17 cellular contexts compared by ENCODE assay signal in the genomic region with DNA sequence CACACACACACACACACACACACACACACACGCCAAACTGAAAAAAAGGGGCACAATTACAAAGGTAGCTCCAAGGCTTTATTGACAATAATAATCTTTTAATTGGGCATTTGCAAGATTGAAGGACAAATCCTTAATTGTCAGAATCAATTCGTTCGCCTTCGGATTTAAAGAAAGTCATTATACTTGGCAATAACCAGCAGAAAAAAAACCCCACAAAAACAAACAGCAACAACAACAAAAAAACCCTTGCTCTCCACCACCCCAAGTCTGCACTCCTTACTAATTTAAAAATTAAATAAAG. TPM values are rescaled to one million over a fixed set of nuclear protein-coding genes. Genes with fewer than 3 reads are reported as not detected.
DNase-seq lines count a peak whose midpoint lies in the region; ATAC-seq and TF ChIP-seq lines count a peak whose summit lies in the region.
"Had no signal": no experiment of that assay in that cellular context is flagged by ENCODE, and none has a peak within 500 bp of the region (broad histone marks: within the 10 kb centered on the region; RNA-seq: fewer than 3 reads in every experiment).

No MANE protein-coding gene starts in this region.

- no peak overlapping the region for H3K4me3 Mint-ChIP-seq in activated T-helper 2 cell treated with anti-CD3 and anti-CD28 coated beads, Interferon-gamma antibody, Interleukin-2, Interleukin-4, amounts not matched to agents 10 μg/mL and 5 μg/mL and 100 μg/mL, durations not matched to agents 14 hours and 24 hours and 36 hours (ENCODE audit: low read depth)

- H3K27me3 ChIP-seq in breast epithelium (peaks cover 5 to 86% of the 10 kb centered on the region in 2 donors), mammary epithelial cell (ENCODE audit: insufficient read depth, low read length) (peaks cover 88% of the 10 kb centered on the region), adipocyte (replicated peaks; ENCODE audit: control insufficient read depth, insufficient read depth, low read length) (no peaks in the 10 kb centered on the region), mesenchymal stem cell (ENCODE audit: control insufficient read depth in 1 of 2, insufficient read depth in 1 of 2, low read length in 2 of 2) (peaks cover 7 to 74% of the 10 kb centered on the region in 2 experiments)
- H3K27me3 ChIP-seq: adrenal gland had no signal

- intact Hi-C loops in breast epithelium (cut with DNase I; ENCODE audit: low total_unique reads), result no loop called here
- intact Hi-C loops in mammary epithelial cell (cut with micrococcal nuclease), result loop anchor here (1.0 to 2.0 kb wide), 5 partner anchors 511 to 1034 kb away; no protein-coding TSS in a partner anchor
- intact Hi-C loops in left colon (cut with DNase I, micrococcal nuclease), result loop anchor here (5.0 to 10.0 kb wide), 3 partner anchors 517 to 1020 kb away; no protein-coding TSS in a partner anchor
- intact Hi-C loops in activated T-helper 2 cell treated with anti-CD3 and anti-CD28 coated beads, Interferon-gamma antibody, Interleukin-2, Interleukin-4, amounts not matched to agents 10 μg/mL and 5 μg/mL and 100 μg/mL, durations not matched to agents 14 hours and 24 hours and 36 hours (cut with micrococcal nuclease), result loop anchor here (2.0 to 10.0 kb wide), 6 partner anchors 17 to 1793 kb away; partner anchors contain the start of gene SP9

- dilution Hi-C loops in mammary epithelial cell (cut with HindIII; ENCODE audit: low sequenced_read_pairs), result loop anchor here (25.0 kb wide), 1 partner anchor 1010 kb away; no protein-coding TSS in a partner anchor

- no peak overlapping the region for H3K18ac ChIP-seq in mesenchymal stem cell (ENCODE audit: low read depth in 1 of 2, low read length in 2 of 2)

- DNase-seq in breast epithelium (ENCODE audit: low spot score in 2 of 2), result no peak
- DNase-seq in mammary epithelial cell, result no peak
- DNase-seq in adipocyte (ENCODE audit: low read depth), result no peak
- DNase-seq in mesenchymal stem cell, result no peak
- no peak for DNase-seq in stimulated activated CD4-positive, alpha-beta T cell treated with anti-CD3 and anti-CD28 coated beads, Interleukin-15, amount 100 ng/mL, for 24 hours
- DNase-seq in left colon, result no peak
- DNase-seq in activated T-helper 2 cell treated with anti-CD3 and anti-CD28 coated beads, Interferon-gamma antibody, Interleukin-2, Interleukin-4, amounts not matched to agents 10 μg/mL and 5 μg/mL and 100 μg/mL, durations not matched to agents 14 hours and 24 hours and 36 hours (ENCODE audit: low spot score), result no peak
- DNase-seq in A172 (ENCODE audit: low spot score), result no peak
- DNase-seq: GDM1, NCI-H524 treated with DMSO at 0.1 percent for 48 hours had no signal

- ATAC-seq in left colon, result no peak
- ATAC-seq: GM12878, left cardiac atrium had no signal

- 5% methylated on average over 3 of the region's 4 CpGs for WGBS in mammary epithelial cell (ENCODE audit: low coverage, missing lambda C conversion rate)
- 55% methylated on average over 3 of the region's 4 CpGs for WGBS in mesenchymal stem cell

- H3K23ac ChIP-seq in mesenchymal stem cell (ENCODE audit: low read length in 2 of 2), result no peak overlapping the region

- H3K9me3 ChIP-seq in breast epithelium (peaks cover 0 to 3% of the 10 kb centered on the region in 2 donors), mammary epithelial cell (replicated peaks; ENCODE audit: insufficient read depth, low read length) (no peaks in the 10 kb centered on the region), adipocyte (ENCODE audit: control insufficient read depth, low read length) (no peaks in the 10 kb centered on the region), mesenchymal stem cell (ENCODE audit: control insufficient read depth, low read length) (no peaks in the 10 kb centered on the region)
- H3K9me3 ChIP-seq: adrenal gland, sigmoid colon had no signal

- no peak overlapping the region for H2BK15ac ChIP-seq in mesenchymal stem cell (ENCODE audit: low read depth, poor library complexity, severe bottlenecking)

- no peak overlapping the region for H4K91ac ChIP-seq in mesenchymal stem cell (ENCODE audit: low read length)

- H3K9me3 Mint-ChIP-seq in activated T-helper 2 cell treated with anti-CD3 and anti-CD28 coated beads, Interferon-gamma antibody, Interleukin-2, Interleukin-4, amounts not matched to agents 10 μg/mL and 5 μg/mL and 100 μg/mL, durations not matched to agents 14 hours and 24 hours and 36 hours, result no peaks in the 10 kb centered on the region

- TF ChIP-seq CTCF in breast epithelium (IDR thresholded peaks at IDR 0.05), result no peak
- TF ChIP-seq CTCF in mammary epithelial cell (conservative IDR thresholded peaks at IDR 0.05 in 1 of 2, IDR thresholded peaks at IDR 0.05 in 1 of 2; ENCODE audit: extremely low read depth in 1 of 2, insufficient read depth in 1 of 2, low read depth in 1 of 2, low read length in 2 of 2), result no peak

- H3K79me1 ChIP-seq in mesenchymal stem cell (replicated peaks; ENCODE audit: low read length, poor library complexity, severe bottlenecking), result no peaks in the 10 kb centered on the region

- no peak overlapping the region for H3K4ac ChIP-seq in mesenchymal stem cell (ENCODE audit: low read depth in 1 of 2, low read length in 2 of 2)

- H2AK5ac ChIP-seq in mesenchymal stem cell (ENCODE audit: low read length, severe bottlenecking), result no peak overlapping the region

- no peaks in the 10 kb centered on the region for H3K36me3 Mint-ChIP-seq in activated T-helper 2 cell treated with anti-CD3 and anti-CD28 coated beads, Interferon-gamma antibody, Interleukin-2, Interleukin-4, amounts not matched to agents 10 μg/mL and 5 μg/mL and 100 μg/mL, durations not matched to agents 14 hours and 24 hours and 36 hours (ENCODE audit: low read depth)

- no peak overlapping the region for H4K8ac ChIP-seq in mesenchymal stem cell (ENCODE audit: low read length)

- in situ Hi-C loops in mammary epithelial cell (cut with MboI; ENCODE audit: low sequenced_read_pairs in 2 of 2), result loop anchor here (5.0 to 25.0 kb wide), 5 partner anchors 507 to 1027 kb away; no protein-coding TSS in a partner anchor

- no TSS peak for BruUV-seq in mammary epithelial cell (replicated peaks; lab: Mats Ljungman, UMichigan)

- no peak for TF ChIP-seq POLR2A in breast epithelium (IDR thresholded peaks at IDR 0.05)

- H3K4me2 ChIP-seq in mammary epithelial cell (ENCODE audit: insufficient read depth, low read depth, low read length) (no peak overlapping the region), mesenchymal stem cell (ENCODE audit: low read length, poor library complexity, severe bottlenecking) (no peak overlapping the region)

- H3K9ac ChIP-seq in mammary epithelial cell (ENCODE audit: insufficient read depth, low read length), result no peak overlapping the region
- H3K9ac ChIP-seq in adipocyte (ENCODE audit: low read length), result peak overlapping the region; percentile 92
- peak overlapping the region; percentile 90 for H3K9ac ChIP-seq in mesenchymal stem cell (ENCODE audit: low read length)

- peaks cover 12% of the 10 kb centered on the region for H3K4me1 Mint-ChIP-seq in activated T-helper 2 cell treated with anti-CD3 and anti-CD28 coated beads, Interferon-gamma antibody, Interleukin-2, Interleukin-4, amounts not matched to agents 10 μg/mL and 5 μg/mL and 100 μg/mL, durations not matched to agents 14 hours and 24 hours and 36 hours (ENCODE audit: low read depth)

- peaks cover 2% of the 10 kb centered on the region for H4K20me1 ChIP-seq in mammary epithelial cell (ENCODE audit: insufficient read depth, low read length)

- no peak overlapping the region for H2BK5ac ChIP-seq in mesenchymal stem cell (ENCODE audit: low read depth, low read length, poor library complexity, severe bottlenecking)

- peaks cover 72% of the 10 kb centered on the region for H3K27me3 Mint-ChIP-seq in activated T-helper 2 cell treated with anti-CD3 and anti-CD28 coated beads, Interferon-gamma antibody, Interleukin-2, Interleukin-4, amounts not matched to agents 10 μg/mL and 5 μg/mL and 100 μg/mL, durations not matched to agents 14 hours and 24 hours and 36 hours (ENCODE audit: low read depth)

- H3K4me3 ChIP-seq in breast epithelium (peak overlapping the region in 2 of 3 donors; percentile 52 to 73), mammary epithelial cell (replicated peaks in 1 of 3; ENCODE audit: insufficient read depth in 1 of 3, low read depth in 2 of 3, low read length in 3 of 3) (no peak overlapping the region), adipocyte (ENCODE audit: low read length) (peak overlapping the region; percentile 84), mesenchymal stem cell (ENCODE audit: insufficient read depth in 1 of 2, low read depth in 1 of 2, low read length in 2 of 2) (peak overlapping the region in 1 of 2 experiments; percentile 84)
- H3K4me3 ChIP-seq: GM12878 had no signal

- no peak overlapping the region for H2BK12ac ChIP-seq in mesenchymal stem cell (ENCODE audit: low read length in 2 of 2)

- H3K27ac ChIP-seq in breast epithelium (peak overlapping the region; percentile 83 to 98), mammary epithelial cell (ENCODE audit: insufficient read depth, low read depth, low read length) (no peak overlapping the region), mesenchymal stem cell (ENCODE audit: low read length, poor library complexity, severe bottlenecking) (no peak overlapping the region)

- no peaks in the 10 kb centered on the region for H3K79me2 ChIP-seq in mammary epithelial cell (ENCODE audit: insufficient read depth, low read length)

- H2AFZ ChIP-seq in mammary epithelial cell (ENCODE audit: low read depth, low read length), result no peak overlapping the region
- H2AFZ ChIP-seq in mesenchymal stem cell (ENCODE audit: low read depth, low read length), result no peak overlapping the region

- no peaks in the 10 kb centered on the region for H3K4me1 ChIP-seq in breast epithelium
- H3K4me1 ChIP-seq in mammary epithelial cell (ENCODE audit: insufficient read depth, low read length), result peaks cover 5% of the 10 kb centered on the region
- peaks cover 14% of the 10 kb centered on the region for H3K4me1 ChIP-seq in adipocyte (ENCODE audit: control insufficient read depth, insufficient read depth, low read length)
- peaks cover 28% of the 10 kb centered on the region for H3K4me1 ChIP-seq in mesenchymal stem cell (ENCODE audit: control insufficient read depth, insufficient read depth, low read depth, low read length)

- H3K27ac Mint-ChIP-seq in activated T-helper 2 cell treated with anti-CD3 and anti-CD28 coated beads, Interferon-gamma antibody, Interleukin-2, Interleukin-4, amounts not matched to agents 10 μg/mL and 5 μg/mL and 100 μg/mL, durations not matched to agents 14 hours and 24 hours and 36 hours, result no peak overlapping the region

- H3K36me3 ChIP-seq in breast epithelium (no peaks in the 10 kb centered on the region), mammary epithelial cell (ENCODE audit: insufficient read depth, low read length) (no peaks in the 10 kb centered on the region), adipocyte (ENCODE audit: control insufficient read depth, insufficient read depth, low read length, severe bottlenecking) (no peaks in the 10 kb centered on the region), mesenchymal stem cell (ENCODE audit: control insufficient read depth in 1 of 2, insufficient read depth in 2 of 2, low read depth in 1 of 2, low read length in 2 of 2) (no peaks in the 10 kb centered on the region)
- H3K36me3 ChIP-seq: adrenal gland had no signal

- CTCF ChIA-PET in mammary epithelial cell (lab: Charles Lee; ENCODE audit: low non-redundant PET), result interaction anchor here (0.8 kb wide), 1 partner anchor 526 kb away, joined by 3 read pairs; no protein-coding TSS in a partner anchor

- H3K14ac ChIP-seq in mesenchymal stem cell (ENCODE audit: low read length in 2 of 2), result no peak overlapping the region

- H2BK120ac ChIP-seq in mesenchymal stem cell (ENCODE audit: low read depth, low read length), result no peak overlapping the region

RNA-seq across cellular contexts. Expression of gene HOXD8, which starts 1.8 kb away (rescaled TPM):
- total RNA-seq in breast epithelium (10 to 100 TPM; 10.5 to 36.1 (median 13.8) TPM), mammary epithelial cell (under 1 TPM in 1 of 2 donors, not detected in 1; 0.16 TPM), left colon (1 to 10 TPM; 6.2 to 9.8 TPM)
- not detected for polyA plus RNA-seq in mammary epithelial cell
- polyA minus RNA-seq in mammary epithelial cell, result not detected
- polyA plus RNA-seq in mesenchymal stem cell (2013, experiment 1 of 2), result 0.11 TPM
- 0.19 TPM for polyA plus RNA-seq in mesenchymal stem cell (2013, experiment 2 of 2)
- total RNA-seq in activated T-helper 2 cell treated with anti-CD3 and anti-CD28 coated beads, Interferon-gamma antibody, Interleukin-2, Interleukin-4, amounts not matched to agents 10 μg/mL and 5 μg/mL and 100 μg/mL, durations not matched to agents 14 hours and 24 hours and 36 hours, result not detected in 2 replicates
- 11.6 and 20.4 TPM in 2 replicates for total RNA-seq in A172 (2014; rRNA removed; shearing (Covaris generic))
- total RNA-seq: GM12878, mononuclear cell, osteocyte had no signal
- polyA plus RNA-seq: GM12878 had no signal

RNA-seq across cellular contexts. Expression of gene HOXD9, which starts 5.2 kb away (rescaled TPM):
- total RNA-seq in breast epithelium (10 to 100 TPM in 1 of 3 donors, 1 to 10 TPM in 2; 2.4 to 17.0 (median 2.8) TPM), mammary epithelial cell (not detected), left colon (1 to 10 TPM; 1.4 to 5.8 TPM)
- polyA plus RNA-seq in mammary epithelial cell, result not detected
- polyA minus RNA-seq in mammary epithelial cell, result not detected
- not detected for polyA plus RNA-seq in mesenchymal stem cell (2013, experiment 1 of 2)
- polyA plus RNA-seq in mesenchymal stem cell (2013, experiment 2 of 2), result not detected
- total RNA-seq in activated T-helper 2 cell treated with anti-CD3 and anti-CD28 coated beads, Interferon-gamma antibody, Interleukin-2, Interleukin-4, amounts not matched to agents 10 μg/mL and 5 μg/mL and 100 μg/mL, durations not matched to agents 14 hours and 24 hours and 36 hours, result not detected in 2 replicates
- 2.8 and 3.6 TPM in 2 replicates for total RNA-seq in A172 (2014; rRNA removed; shearing (Covaris generic))
- total RNA-seq: GM12878, mononuclear cell, osteocyte had no signal
- polyA plus RNA-seq: GM12878 had no signal

RNA-seq across cellular contexts. Expression of gene HOXD10, which starts 11.1 kb away (rescaled TPM):
- total RNA-seq in breast epithelium, result 1 to 10 TPM in 2 of 3 donors, not detected in 1; 1.6 to 5.2 TPM
- not detected for total RNA-seq in mammary epithelial cell
- not detected for polyA plus RNA-seq in mammary epithelial cell
- not detected for polyA minus RNA-seq in mammary epithelial cell
- not detected for polyA plus RNA-seq in mesenchymal stem cell (2013, experiment 1 of 2)
- not detected for polyA plus RNA-seq in mesenchymal stem cell (2013, experiment 2 of 2)
- total RNA-seq in left colon, result 10 to 100 TPM in 1 of 2 donors, 1 to 10 TPM in 1; 1.0 to 14.8 TPM
- total RNA-seq in activated T-helper 2 cell treated with anti-CD3 and anti-CD28 coated beads, Interferon-gamma antibody, Interleukin-2, Interleukin-4, amounts not matched to agents 10 μg/mL and 5 μg/mL and 100 μg/mL, durations not matched to agents 14 hours and 24 hours and 36 hours, result not detected in 2 replicates
- 18.1 and 21.7 TPM in 2 replicates for total RNA-seq in A172 (2014; rRNA removed; shearing (Covaris generic))
- total RNA-seq: GM12878, left cardiac atrium, mononuclear cell, osteocyte had no signal
- polyA plus RNA-seq: GM12878 had no signal

RNA-seq across cellular contexts. Expression of gene HOXD11, which starts 20.6 kb away (rescaled TPM):
- total RNA-seq in breast epithelium (under 1 TPM in 1 of 3 donors, not detected in 2; 0.66 TPM), mammary epithelial cell (not detected), left colon (1 to 10 TPM in 1 of 2 donors, under 1 TPM in 1; 0.37 to 4.2 TPM)
- not detected for polyA plus RNA-seq in mammary epithelial cell
- polyA minus RNA-seq in mammary epithelial cell, result not detected
- polyA plus RNA-seq in mesenchymal stem cell (2013, experiment 1 of 2), result not detected
- not detected for polyA plus RNA-seq in mesenchymal stem cell (2013, experiment 2 of 2)
- total RNA-seq in activated T-helper 2 cell treated with anti-CD3 and anti-CD28 coated beads, Interferon-gamma antibody, Interleukin-2, Interleukin-4, amounts not matched to agents 10 μg/mL and 5 μg/mL and 100 μg/mL, durations not matched to agents 14 hours and 24 hours and 36 hours, result not detected in 2 replicates
- total RNA-seq in A172 (2014; rRNA removed; shearing (Covaris generic)), result 17.3 and 23.9 TPM in 2 replicates
- total RNA-seq: adrenal gland, GM12878, left cardiac atrium, mononuclear cell, osteocyte, subcutaneous adipose tissue had no signal
- polyA plus RNA-seq: adrenal gland, GM12878 had no signal

RNA-seq across cellular contexts. Expression of gene HOXD4, which starts 23.6 kb away (rescaled TPM):
- 1 to 10 TPM; 1.9 to 5.8 (median 5.6) TPM for total RNA-seq in breast epithelium
- not detected for total RNA-seq in mammary epithelial cell
- not detected for polyA plus RNA-seq in mammary epithelial cell
- polyA minus RNA-seq in mammary epithelial cell, result not detected
- polyA plus RNA-seq in mesenchymal stem cell (2013, experiment 1 of 2), result 0.07 TPM
- polyA plus RNA-seq in mesenchymal stem cell (2013, experiment 2 of 2), result not detected
- 1 to 10 TPM; 3.8 to 9.7 TPM for total RNA-seq in left colon
- not detected in 2 replicates for total RNA-seq in activated T-helper 2 cell treated with anti-CD3 and anti-CD28 coated beads, Interferon-gamma antibody, Interleukin-2, Interleukin-4, amounts not matched to agents 10 μg/mL and 5 μg/mL and 100 μg/mL, durations not matched to agents 14 hours and 24 hours and 36 hours
- total RNA-seq in A172 (2014; rRNA removed; shearing (Covaris generic)), result 0.77 and 3.9 TPM in 2 replicates
- total RNA-seq: GM12878, osteocyte had no signal

Comparison
In these comparisons a context has a peak if more than half of its experiments do, and no peak if none do; other contexts are left out.
1. H3K27ac ChIP-seq: peak in breast epithelium (2 of 2); none in mammary epithelial cell (single experiment) and mesenchymal stem cell (single experiment).
2. H3K4me3 ChIP-seq: peak in breast epithelium (2 of 3) and adipocyte (single experiment); none in mammary epithelial cell (0 of 3).